8 cellular contexts compared by ENCODE assay signal in the genomic region with DNA sequence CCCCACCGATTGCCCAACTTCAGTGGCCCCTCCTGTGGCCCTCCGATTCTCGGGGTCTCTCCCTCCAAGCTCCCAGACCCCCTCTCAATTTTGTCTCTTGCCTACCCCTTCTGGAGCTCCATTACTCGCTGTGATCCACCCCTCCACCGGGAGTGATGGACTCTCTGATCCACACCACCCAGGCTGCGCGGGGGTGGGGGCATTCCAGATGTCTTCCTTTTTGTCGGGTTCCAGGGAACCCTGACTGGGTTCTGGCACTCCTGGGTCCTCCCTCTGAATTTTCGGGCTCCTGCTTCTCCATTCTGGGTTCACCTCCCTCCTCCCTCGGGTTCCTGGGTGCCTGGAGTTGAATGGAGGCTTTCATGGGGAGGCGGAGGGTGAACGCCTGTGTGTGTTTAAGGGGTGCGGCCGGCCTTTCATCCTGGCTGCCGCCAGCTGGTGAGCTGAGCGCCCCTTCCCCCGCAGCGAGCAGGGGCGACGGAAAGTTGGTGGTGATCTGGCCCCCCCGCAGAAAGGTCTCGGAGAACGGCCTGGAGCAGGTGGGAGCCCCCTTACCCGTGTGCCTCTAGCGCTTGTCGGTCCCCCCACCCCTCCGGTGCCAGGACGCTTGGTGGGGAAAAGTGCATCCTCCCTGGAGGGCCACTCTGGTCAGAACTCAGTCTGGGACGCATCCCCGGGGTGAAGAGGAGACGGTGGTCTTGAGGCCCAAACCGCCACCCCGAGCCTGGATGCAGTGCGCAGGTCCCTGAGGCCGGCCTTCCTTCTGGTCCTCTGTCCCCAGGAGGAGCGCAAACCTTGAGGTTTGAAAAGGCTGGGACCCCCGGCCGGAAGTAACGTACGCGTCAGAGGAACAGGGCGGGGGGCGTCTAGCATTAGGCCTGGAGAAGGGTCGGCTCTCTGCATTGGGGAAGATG. TPM values are rescaled to one million over a fixed set of nuclear protein-coding genes. Genes with fewer than 3 reads are reported as not detected.
DNase-seq lines count a peak whose midpoint lies in the region; ATAC-seq and TF ChIP-seq lines count a peak whose summit lies in the region.

No MANE protein-coding gene starts in this region.

- POLR2A ChIA-PET in activated CD4-positive, alpha-beta T cell treated with anti-CD3 and anti-CD28 coated beads for 36 hours (lab: Charles Lee), result no interaction called here

- CTCF ChIA-PET in activated CD4-positive, alpha-beta T cell treated with anti-CD3 and anti-CD28 coated beads for 36 hours (lab: Charles Lee), result interaction anchor here (0.6 to 6.6 kb wide), 18 partner anchors 10 to 344 kb away, joined by 3 to 49 read pairs (median 4); a partner anchor contains a TSS

- H3K36me3 ChIP-seq in mucosa of descending colon (ENCODE audit: low read depth) (no peaks in the 10 kb centered on the region), upper lobe of left lung (no peaks in the 10 kb centered on the region)

- H3K27me3 ChIP-seq in dorsolateral prefrontal cortex (no peaks in the 10 kb centered on the region), upper lobe of left lung (no peaks in the 10 kb centered on the region)

- H3K36me3 Mint-ChIP-seq in activated CD4-positive, alpha-beta T cell treated with anti-CD3 and anti-CD28 coated beads for 36 hours (ENCODE audit: low read depth), result no peaks in the 10 kb centered on the region

- ATAC-seq in activated CD4-positive, alpha-beta T cell treated with anti-CD3 and anti-CD28 coated beads for 36 hours, result peak; percentile 6
- peak; percentile 54 for ATAC-seq in mucosa of descending colon
- peak in 1 of 2 donors; percentile 7 for ATAC-seq in upper lobe of left lung (ENCODE audit: low FRiP score in 2 of 2)

- TF ChIP-seq EP300 in upper lobe of left lung (IDR thresholded peaks at IDR 0.05), result no peak

- DNase-seq in activated CD4-positive, alpha-beta T cell treated with anti-CD3 and anti-CD28 coated beads for 36 hours, result peak; percentile 67
- no peak for DNase-seq in activated CD4-positive, alpha-beta T cell treated with anti-CD3 and anti-CD28 coated beads for 1 hour
- DNase-seq in RPMI7951 (ENCODE audit: low read depth), result peak; percentile 28
- peak in 4 of 10 donors; percentile 29 to 57 (median 52) for DNase-seq in dorsolateral prefrontal cortex
- DNase-seq in mucosa of descending colon, result peak; percentile 79 to 84 (median 83)
- DNase-seq in upper lobe of left lung, result peak in 1 of 2 donors; percentile 78
- DNase-seq in GDM1 (lab: John Stamatoyannopoulos, UW), result no peak
- DNase-seq in DMS153 treated with DMSO at 0.1 percent for 48 hours (lab: John Stamatoyannopoulos, UW; ENCODE audit: unreplicated experiment), result no peak

- 1 to 2% methylated on average over 18 to 28 of the region's 44 CpGs for WGBS in upper lobe of left lung, 2 donors

- H3K4me1 ChIP-seq in mucosa of descending colon (ENCODE audit: low read depth) (peaks cover 11% of the 10 kb centered on the region), upper lobe of left lung (peaks cover 23 to 46% (median 39%) of the 10 kb centered on the region in 4 donors)

- H3K9me3 ChIP-seq in mucosa of descending colon, result no peaks in the 10 kb centered on the region
- H3K9me3 ChIP-seq in upper lobe of left lung, result no peaks in the 10 kb centered on the region

- no peak for TF ChIP-seq POLR2A in upper lobe of left lung (IDR thresholded peaks at IDR 0.05)

- peak in 4 of 56 donors; percentile 4 to 31 (median 17) for TF ChIP-seq CTCF in dorsolateral prefrontal cortex (IDR thresholded peaks at IDR 0.05 in 54 of 56, conservative IDR thresholded peaks at IDR 0.05 in 2 of 56; ENCODE audit: low read depth in 1 of 56, partially characterized antibody in 56 of 56)
- no peak for TF ChIP-seq CTCF in mucosa of descending colon (IDR thresholded peaks at IDR 0.05)
- no peak for TF ChIP-seq CTCF in upper lobe of left lung (IDR thresholded peaks at IDR 0.05)

- H3K4me3 Mint-ChIP-seq in activated CD4-positive, alpha-beta T cell treated with anti-CD3 and anti-CD28 coated beads for 36 hours, result peak overlapping the region; percentile 87

- H3K27ac ChIP-seq in dorsolateral prefrontal cortex (peak overlapping the region; percentile 78 to 98 (median 96)), upper lobe of left lung (peak overlapping the region; percentile 81 to 95 (median 86))

- intact Hi-C loops in activated CD4-positive, alpha-beta T cell treated with anti-CD3 and anti-CD28 coated beads for 36 hours (cut with DNase I, micrococcal nuclease), result loop anchor here (1.0 to 10.0 kb wide), 12 partner anchors 17 to 479 kb away; a partner anchor contains a TSS
- intact Hi-C loops in dorsolateral prefrontal cortex (cut with DNase I), result loop anchor here (1.0 to 5.0 kb wide), 4 partner anchors 16 to 193 kb away; a partner anchor contains a TSS
- intact Hi-C loops in mucosa of descending colon (cut with DNase I, micrococcal nuclease), result loop anchor here (5.0 to 10.0 kb wide), 2 partner anchors 189 to 192 kb away; no protein-coding TSS in a partner anchor

- H3K27ac Mint-ChIP-seq in activated CD4-positive, alpha-beta T cell treated with anti-CD3 and anti-CD28 coated beads for 36 hours, result peak overlapping the region; percentile 80

- H3K9me3 Mint-ChIP-seq in activated CD4-positive, alpha-beta T cell treated with anti-CD3 and anti-CD28 coated beads for 36 hours (ENCODE audit: low read depth), result no peaks in the 10 kb centered on the region

- H3K4me1 Mint-ChIP-seq in activated CD4-positive, alpha-beta T cell treated with anti-CD3 and anti-CD28 coated beads for 36 hours, result peaks cover 21% of the 10 kb centered on the region

- peaks cover 2% of the 10 kb centered on the region for H3K27me3 Mint-ChIP-seq in activated CD4-positive, alpha-beta T cell treated with anti-CD3 and anti-CD28 coated beads for 36 hours

- H3K4me3 ChIP-seq in dorsolateral prefrontal cortex (peak overlapping the region; percentile 48 to 94 (median 83)), mucosa of descending colon (peak overlapping the region; percentile 61), upper lobe of left lung (peak overlapping the region; percentile 56 to 68 (median 65))

RNA-seq across cellular contexts. Expression of a gene that starts 1.6 kb away (rescaled TPM):
- 1 to 10 TPM; 1.1 to 1.6 TPM for total RNA-seq in activated CD4-positive, alpha-beta T cell treated with anti-CD3 and anti-CD28 coated beads for 36 hours
- total RNA-seq in RPMI7951 (2014; rRNA removed; shearing (Covaris generic)), result 4.1 and 6.7 TPM in 2 replicates
- total RNA-seq in dorsolateral prefrontal cortex (10 to 100 TPM in 103 of 120 experiments, 1 to 10 TPM in 17; 7.2 to 23.3 (median 13.0) TPM), mucosa of descending colon (10 to 100 TPM; 13.6 to 34.2 (median 32.9) TPM), upper lobe of left lung (10 to 100 TPM in 3 of 6 donors, 1 to 10 TPM in 3; 7.9 to 31.2 (median 12.3) TPM)

RNA-seq across cellular contexts. Expression of a gene that starts 11.4 kb away (rescaled TPM):
- total RNA-seq in activated CD4-positive, alpha-beta T cell treated with anti-CD3 and anti-CD28 coated beads for 36 hours, result under 1 TPM; 0.21 to 0.39 TPM
- 0.59 TPM in 1 of 2 replicates, not detected in the other for total RNA-seq in RPMI7951 (2014; rRNA removed; shearing (Covaris generic))
- total RNA-seq in dorsolateral prefrontal cortex (not detected), mucosa of descending colon (under 1 TPM in 1 of 3 donors, not detected in 2; 0.27 TPM), upper lobe of left lung (under 1 TPM in 1 of 6 donors, not detected in 5; 0.40 TPM)

RNA-seq across cellular contexts. Expression of a gene that starts 12.3 kb away (rescaled TPM):
- total RNA-seq in activated CD4-positive, alpha-beta T cell treated with anti-CD3 and anti-CD28 coated beads for 36 hours, result under 1 TPM in 1 of 2 experiments, not detected in 1; 0.16 TPM
- under 0.01 TPM in 2 replicates for total RNA-seq in RPMI7951 (2014; rRNA removed; shearing (Covaris generic))
- total RNA-seq in dorsolateral prefrontal cortex (1 to 10 TPM in 119 of 120 experiments, under 1 TPM in 1; 0.63 to 8.5 (median 4.1) TPM), mucosa of descending colon (1 to 10 TPM in 2 of 3 donors, under 1 TPM in 1; 0.82 to 1.2 (median 1.0) TPM), upper lobe of left lung (100 to 1,000 TPM in 1 of 6 donors, 10 to 100 TPM in 2, 1 to 10 TPM in 2, under 1 TPM in 1; 0.15 to 123 (median 11.0) TPM)

RNA-seq across cellular contexts. Expression of a gene that starts 16.4 kb away (rescaled TPM):
- total RNA-seq in activated CD4-positive, alpha-beta T cell treated with anti-CD3 and anti-CD28 coated beads for 36 hours, result 10 to 100 TPM; 72.9 to 73.8 TPM
- 24.2 and 41.8 TPM in 2 replicates for total RNA-seq in RPMI7951 (2014; rRNA removed; shearing (Covaris generic))
- total RNA-seq in dorsolateral prefrontal cortex, result 100 to 1,000 TPM in 1 of 120 experiments, 10 to 100 TPM in 119; 30.2 to 108 (median 43.1) TPM
- total RNA-seq in mucosa of descending colon, result 10 to 100 TPM; 39.8 to 61.8 (median 49.6) TPM
- 10 to 100 TPM; 17.8 to 62.8 (median 37.0) TPM for total RNA-seq in upper lobe of left lung

RNA-seq across cellular contexts. Expression of a gene that starts 42.6 kb away (rescaled TPM):
- total RNA-seq in activated CD4-positive, alpha-beta T cell treated with anti-CD3 and anti-CD28 coated beads for 36 hours, result 10 to 100 TPM; 49.8 to 52.0 TPM
- total RNA-seq in RPMI7951 (2014; rRNA removed; shearing (Covaris generic)), result 2.3 TPM in 2 replicates
- total RNA-seq in dorsolateral prefrontal cortex (1 to 10 TPM; 2.0 to 8.6 (median 4.2) TPM), mucosa of descending colon (1 to 10 TPM; 2.0 to 3.1 (median 2.6) TPM), upper lobe of left lung (10 to 100 TPM in 5 of 6 donors, 1 to 10 TPM in 1; 9.3 to 24.4 (median 14.6) TPM)

Comparison
In these comparisons a context has a peak if more than half of its experiments do, and no peak if none do; other contexts are left out.
1. DNase-seq: peak in activated CD4-positive, alpha-beta T cell treated with anti-CD3 and anti-CD28 coated beads for 36 hours (single experiment), RPMI7951 (single experiment) and mucosa of descending colon (3 of 3); none in activated CD4-positive, alpha-beta T cell treated with anti-CD3 and anti-CD28 coated beads for 1 hour (single experiment), GDM1 (single experiment) and DMS153 treated with DMSO at 0.1 percent for 48 hours (single experiment).
2. Peak in every context shown above with its lines, with median percentiles within 50 percentile points of each other: H3K4me3 ChIP-seq.